ENCODE assay signal across 8 cellular contexts in genomic region chr1:154935749-154936415, GRCh38. TPM values are rescaled to one million over a fixed set of nuclear protein-coding genes. Genes with fewer than 3 reads are reported as not detected.
DNase-seq lines count a peak whose midpoint lies in the region; ATAC-seq and TF ChIP-seq lines count a peak whose summit lies in the region.

No MANE protein-coding gene starts in this region.

- H3K9me3 ChIP-seq in PC-3 (ENCODE audit: low read length) = no peaks in the 10 kb centered on the region
- H3K9me3 ChIP-seq in endocrine pancreas (ENCODE audit: control insufficient read depth, low read length) = no peaks in the 10 kb centered on the region
- H3K9me3 ChIP-seq in neutrophil = no peaks in the 10 kb centered on the region

- BruUV-seq in Calu3 (replicated peaks; lab: Mats Ljungman, UMichigan) = TSS peak; percentile 64
- BruUV-seq in PC-3 (replicated peaks; lab: Mats Ljungman, UMichigan) = no TSS peak

- CTCF ChIA-PET in Calu3 (lab: Charles Lee) = interaction anchor here (0.7 to 1.6 kb wide), 7 partner anchors 9 to 237 kb away, joined by 3 to 5 read pairs (median 3); partner anchors contain the start of genes ADAM15 and KRTCAP2
- CTCF ChIA-PET in PC-3 (lab: Charles Lee) = interaction anchor here (1.1 kb wide), 1 partner anchor 149 kb away, joined by 8 read pairs; no protein-coding TSS in a partner anchor

- H3K4me3 ChIP-seq in PC-3 (ENCODE audit: low read length) (peak overlapping the region; percentile 67), endocrine pancreas (ENCODE audit: control insufficient read depth, insufficient read depth, low read length) (peak overlapping the region; percentile 81), neutrophil (ENCODE audit: low read depth in 1 of 2, low read length in 1 of 2) (peak overlapping the region; percentile 77 to 96)

- H3K27ac ChIP-seq in PC-3 (ENCODE audit: low read length) = peak overlapping the region; percentile 93
- peak overlapping the region; percentile 99 for H3K27ac ChIP-seq in neutrophil

- intact Hi-C loops in Calu3 (cut with micrococcal nuclease; ENCODE audit: unreplicated experiment) (loop anchor here (10.0 kb wide), 1 partner anchor 171 kb away; no protein-coding TSS in a partner anchor), PC-3 (cut with micrococcal nuclease) (loop anchor here (2.0 to 5.0 kb wide), 4 partner anchors 29 to 377 kb away; partner anchors contain the start of genes ADAR and UBE2Q1)

- peak overlapping the region; percentile 85 for H2AFZ ChIP-seq in PC-3 (ENCODE audit: low read length)

- H3F3A ChIP-seq in PC-3 (ENCODE audit: low read length, unreplicated experiment) = peaks cover 7% of the 10 kb centered on the region

- H3K4me1 ChIP-seq in PC-3 (ENCODE audit: insufficient read depth, low read length) (peaks cover 49% of the 10 kb centered on the region), endocrine pancreas (ENCODE audit: control insufficient read depth, insufficient read depth, low read length) (peaks cover 6% of the 10 kb centered on the region), neutrophil (ENCODE audit: control insufficient read depth in 1 of 2, insufficient read depth in 1 of 2, low read depth in 1 of 2, low read length in 1 of 2) (peaks cover 14 to 16% of the 10 kb centered on the region in 2 experiments)

- H3K4me1 Mint-ChIP-seq in Calu3 (ENCODE audit: low read depth, unreplicated experiment) = peaks cover 50% of the 10 kb centered on the region

- peaks cover 29% of the 10 kb centered on the region for H3K36me3 Mint-ChIP-seq in Calu3 (ENCODE audit: insufficient read depth, unreplicated experiment)

- H3K9ac ChIP-seq in PC-3 (ENCODE audit: low read length) = peak overlapping the region; percentile 91
- peak overlapping the region; percentile 58 for H3K9ac ChIP-seq in endocrine pancreas (ENCODE audit: control insufficient read depth, insufficient read depth, low read length)

- peak; percentile 28 for DNase-seq in Calu3
- no peak for DNase-seq in PC-3
- DNase-seq in NCI-H146 (lab: John Stamatoyannopoulos, UW) = no peak
- DNase-seq in NCI-H1105 (lab: John Stamatoyannopoulos, UW) = no peak

- peak overlapping the region; percentile 99 for H3K27ac Mint-ChIP-seq in Calu3 (ENCODE audit: unreplicated experiment)

- no peak for ATAC-seq in PC-3
- ATAC-seq in GM19463 (IDR thresholded peaks at IDR 0.05; ENCODE audit: unreplicated experiment) = no peak
- no peak for ATAC-seq in GM21390 (IDR thresholded peaks at IDR 0.05; ENCODE audit: unreplicated experiment)

- no peaks in the 10 kb centered on the region for H4K20me1 ChIP-seq in PC-3 (ENCODE audit: low read length)

- no peaks in the 10 kb centered on the region for H3K27me3 ChIP-seq in PC-3 (ENCODE audit: low read length)
- H3K27me3 ChIP-seq in endocrine pancreas (ENCODE audit: control insufficient read depth, insufficient read depth, low read length) = no peaks in the 10 kb centered on the region
- H3K27me3 ChIP-seq in neutrophil = no peaks in the 10 kb centered on the region

- H3K9me2 ChIP-seq in PC-3 (replicated peaks; ENCODE audit: low read length) = no peaks in the 10 kb centered on the region

- H3K27me3 Mint-ChIP-seq in Calu3 (ENCODE audit: unreplicated experiment) = no peaks in the 10 kb centered on the region

- TF ChIP-seq CTCF in Calu3 (IDR thresholded peaks at IDR 0.05; ENCODE audit: unreplicated experiment) (no peak), PC-3 (conservative IDR thresholded peaks at IDR 0.05; ENCODE audit: low read depth, low read length) (no peak), neutrophil (IDR thresholded peaks at IDR 0.05) (no peak)

- POLR2A ChIA-PET in PC-3 (lab: Charles Lee; ENCODE audit: unreplicated experiment) = interaction anchor here (0.6 kb wide), 3 partner anchors 27 to 378 kb away, joined by 3 to 14 read pairs (median 4); partner anchors contain the start of gene UBE2Q1

- no peaks in the 10 kb centered on the region for H3K9me3 Mint-ChIP-seq in Calu3 (ENCODE audit: low read depth, unreplicated experiment)

- H3K4me3 Mint-ChIP-seq in Calu3 (ENCODE audit: low read depth, unreplicated experiment) = peak overlapping the region; percentile 95

- peaks cover 15% of the 10 kb centered on the region for H3K79me2 ChIP-seq in PC-3 (ENCODE audit: low read length)

- H3K36me3 ChIP-seq in PC-3 (ENCODE audit: low read depth, low read length) (no peaks in the 10 kb centered on the region), endocrine pancreas (ENCODE audit: control insufficient read depth, insufficient read depth, low read length) (no peaks in the 10 kb centered on the region), neutrophil (no peaks in the 10 kb centered on the region)

- peak overlapping the region; percentile 83 for H3K4me2 ChIP-seq in PC-3 (ENCODE audit: low read length)

RNA-seq across cellular contexts. Expression of gene PMVK, which starts 0.6 kb away (rescaled TPM):
- total RNA-seq in Calu3 (2022) (43.0 and 47.3 TPM in 2 replicates), PC-3 (2014; rRNA removed) (32.3 and 41.5 TPM in 2 replicates)

RNA-seq across cellular contexts. Expression of gene PBXIP1, which starts 20.0 kb away (rescaled TPM):
- total RNA-seq in Calu3 (2022) (48.1 and 49.6 TPM in 2 replicates), PC-3 (2014; rRNA removed) (35.4 and 43.1 TPM in 2 replicates)

RNA-seq across cellular contexts. Expression of gene PYGO2, which starts 25.7 kb away (rescaled TPM):
- total RNA-seq in Calu3 (2022) = 43.6 and 45.6 TPM in 2 replicates
- 41.7 and 43.3 TPM in 2 replicates for total RNA-seq in PC-3 (2014; rRNA removed)

RNA-seq across cellular contexts. Expression of gene SHC1, which starts 34.7 kb away (rescaled TPM):
- 73.5 and 77.5 TPM in 2 replicates for total RNA-seq in Calu3 (2022)
- total RNA-seq in PC-3 (2014; rRNA removed) = 106 and 107 TPM in 2 replicates

RNA-seq across cellular contexts. Expression of gene CKS1B, which starts 38.6 kb away (rescaled TPM):
- total RNA-seq in Calu3 (2022) = 182 and 230 TPM in 2 replicates
- total RNA-seq in PC-3 (2014; rRNA removed) = 330 and 390 TPM in 2 replicates
